ENCODE assay signal across 22 cellular contexts in the genomic region with DNA sequence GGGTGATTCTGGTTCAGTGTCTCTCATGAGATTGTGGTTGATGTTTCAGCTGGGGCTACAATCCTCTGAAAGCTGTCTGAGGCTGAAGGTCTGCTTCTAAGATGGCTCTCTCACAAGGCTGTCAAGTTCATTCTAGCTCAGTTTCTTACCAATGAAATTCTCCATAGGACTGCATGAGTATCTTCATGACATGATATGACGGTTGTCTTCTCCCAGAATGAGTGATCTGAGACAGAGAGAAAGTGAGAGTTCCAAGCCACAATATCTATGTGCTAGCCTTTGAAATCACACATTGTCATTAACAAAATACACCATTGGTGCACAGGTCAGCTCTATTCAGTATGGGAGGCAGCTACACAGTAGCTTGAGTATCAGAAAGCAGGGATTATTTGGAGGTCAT.
DNase-seq lines count a peak whose midpoint lies in the region; ATAC-seq lines count a peak whose summit lies in the region.
"Had no signal": no experiment of that assay in that cellular context is flagged by ENCODE, and none has a peak within 500 bp of the region (broad histone marks: within the 10 kb centered on the region; RNA-seq: fewer than 3 reads in every experiment).

No MANE protein-coding gene starts in this region.

- no peaks in the 10 kb centered on the region for H3K36me3 Mint-ChIP-seq in stimulated activated effector memory CD8-positive, alpha-beta T cell treated with anti-CD3 and anti-CD28 coated beads, Interleukin-12 subunit alpha, Interleukin-12 subunit beta, amount 100 ng/mL, for 72 hours
- H3K36me3 Mint-ChIP-seq: CD4-positive, alpha-beta memory T cell; CD4-positive, CD25-positive, alpha-beta regulatory T cell; CD8-positive, alpha-beta memory T cell had no signal

- no peak for DNase-seq in stimulated activated effector memory CD8-positive, alpha-beta T cell treated with anti-CD3 and anti-CD28 coated beads, Interleukin-12 subunit alpha, Interleukin-12 subunit beta, amount 100 ng/mL, for 72 hours (ENCODE audit: low spot score in 2 of 2)
- DNase-seq in SIG-M5 treated with dmso at 0.1 percent for 504 hours (lab: John Stamatoyannopoulos, UW; ENCODE audit: unreplicated experiment), result no peak
- DNase-seq: AML-193; CD4-positive, alpha-beta memory T cell; CD4-positive, CD25-positive, alpha-beta regulatory T cell; CD8-positive, alpha-beta memory T cell; COR-L47; DMS 273 treated with DMSO at 0.1 percent for 48 hours; DMS153; DMS53; DMS79; DND-41; EL; GDM1 had no signal

- H3K4me1 Mint-ChIP-seq in stimulated activated effector memory CD8-positive, alpha-beta T cell treated with anti-CD3 and anti-CD28 coated beads, Interleukin-12 subunit alpha, Interleukin-12 subunit beta, amount 100 ng/mL, for 72 hours, result no peaks in the 10 kb centered on the region
- H3K4me1 Mint-ChIP-seq: B cell; CD4-positive, alpha-beta memory T cell; CD4-positive, CD25-positive, alpha-beta regulatory T cell; CD8-positive, alpha-beta memory T cell had no signal

- ATAC-seq in GM18861 (IDR thresholded peaks at IDR 0.05; ENCODE audit: unreplicated experiment) (peak; percentile 47), GM18907 (IDR thresholded peaks at IDR 0.05; ENCODE audit: unreplicated experiment) (peak; percentile 57), HG03469 (IDR thresholded peaks at IDR 0.05; ENCODE audit: unreplicated experiment) (peak; percentile 50), HG02852 (IDR thresholded peaks at IDR 0.05; ENCODE audit: unreplicated experiment) (no peak), GM21423 (IDR thresholded peaks at IDR 0.05; ENCODE audit: unreplicated experiment) (no peak)
- ATAC-seq in stimulated activated effector memory CD8-positive, alpha-beta T cell treated with anti-CD3 and anti-CD28 coated beads, Interleukin-12 subunit alpha, Interleukin-12 subunit beta, amount 100 ng/mL, for 72 hours, result peak; percentile 21
- ATAC-seq: A549, GM12878 had no signal

- peaks cover 8% of the 10 kb centered on the region for H3K9me3 Mint-ChIP-seq in stimulated activated effector memory CD8-positive, alpha-beta T cell treated with anti-CD3 and anti-CD28 coated beads, Interleukin-12 subunit alpha, Interleukin-12 subunit beta, amount 100 ng/mL, for 72 hours

- H3K4me3 Mint-ChIP-seq in stimulated activated effector memory CD8-positive, alpha-beta T cell treated with anti-CD3 and anti-CD28 coated beads, Interleukin-12 subunit alpha, Interleukin-12 subunit beta, amount 100 ng/mL, for 72 hours, result no peak overlapping the region
- H3K4me3 Mint-ChIP-seq: B cell; CD4-positive, alpha-beta memory T cell; CD4-positive, CD25-positive, alpha-beta regulatory T cell; CD8-positive, alpha-beta memory T cell had no signal

- H3K27ac Mint-ChIP-seq in stimulated activated effector memory CD8-positive, alpha-beta T cell treated with anti-CD3 and anti-CD28 coated beads, Interleukin-12 subunit alpha, Interleukin-12 subunit beta, amount 100 ng/mL, for 72 hours, result no peak overlapping the region
- H3K27ac Mint-ChIP-seq: B cell; CD4-positive, alpha-beta memory T cell; CD4-positive, CD25-positive, alpha-beta regulatory T cell; CD8-positive, alpha-beta memory T cell had no signal

Comparison
In these comparisons a context has a peak if more than half of its experiments do, and no peak if none do; other contexts are left out.
1. ATAC-seq: peak in GM18861 (single experiment), GM18907 (single experiment), HG03469 (single experiment) and stimulated activated effector memory CD8-positive, alpha-beta T cell treated with anti-CD3 and anti-CD28 coated beads, Interleukin-12 subunit alpha, Interleukin-12 subunit beta, amount 100 ng/mL, for 72 hours (single experiment); none in HG02852 (single experiment) and GM21423 (single experiment).